1 cellular context compared by ENCODE assay signal in genomic region chr14:99245541-99246511, GRCh38.
TF ChIP-seq lines count a peak whose summit lies in the region.

No MANE protein-coding gene starts in this region.

TF ChIP-seq in SK-N-SH, 30 proteins besides CTCF, POLR2A, EP300 and RAD21 (continued from another document):
- TF ChIP-seq, protein P1, sequence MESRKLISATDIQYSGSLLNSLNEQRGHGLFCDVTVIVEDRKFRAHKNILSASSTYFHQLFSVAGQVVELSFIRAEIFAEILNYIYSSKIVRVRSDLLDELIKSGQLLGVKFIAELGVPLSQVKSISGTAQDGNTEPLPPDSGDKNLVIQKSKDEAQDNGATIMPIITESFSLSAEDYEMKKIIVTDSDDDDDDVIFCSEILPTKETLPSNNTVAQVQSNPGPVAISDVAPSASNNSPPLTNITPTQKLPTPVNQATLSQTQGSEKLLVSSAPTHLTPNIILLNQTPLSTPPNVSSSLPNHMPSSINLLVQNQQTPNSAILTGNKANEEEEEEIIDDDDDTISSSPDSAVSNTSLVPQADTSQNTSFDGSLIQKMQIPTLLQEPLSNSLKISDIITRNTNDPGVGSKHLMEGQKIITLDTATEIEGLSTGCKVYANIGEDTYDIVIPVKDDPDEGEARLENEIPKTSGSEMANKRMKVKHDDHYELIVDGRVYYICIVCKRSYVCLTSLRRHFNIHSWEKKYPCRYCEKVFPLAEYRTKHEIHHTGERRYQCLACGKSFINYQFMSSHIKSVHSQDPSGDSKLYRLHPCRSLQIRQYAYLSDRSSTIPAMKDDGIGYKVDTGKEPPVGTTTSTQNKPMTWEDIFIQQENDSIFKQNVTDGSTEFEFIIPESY (IDR thresholded peaks at IDR 0.05; ENCODE audit: borderline replicate concordance, low read depth): no peak
- no peak for TF ChIP-seq MAX (IDR thresholded peaks at IDR 0.05; ENCODE audit: low read depth)
- TF ChIP-seq FOXJ3 (CRISPR knock-in tag; IDR thresholded peaks at IDR 0.05): no peak
- TF ChIP-seq SMC3 (IDR thresholded peaks at IDR 0.05; ENCODE audit: low read depth, low read length): no peak
- TF ChIP-seq MXI1 (IDR thresholded peaks at IDR 0.05; ENCODE audit: low read depth, low read length): no peak
- TF ChIP-seq POLR2AphosphoS5 (IDR thresholded peaks at IDR 0.05; ENCODE audit: low read depth, low read length): no peak
- TF ChIP-seq GABPA (IDR thresholded peaks at IDR 0.05; ENCODE audit: low read depth): no peak
- TF ChIP-seq USF1 (IDR thresholded peaks at IDR 0.05; ENCODE audit: borderline replicate concordance, low read depth): no peak
- no peak for TF ChIP-seq CHD2 (IDR thresholded peaks at IDR 0.05; ENCODE audit: low read length, partially characterized antibody)
- TF ChIP-seq EZH2phosphoT487 (IDR thresholded peaks at IDR 0.05; ENCODE audit: borderline replicate concordance, low read depth): no peak
- no peak for TF ChIP-seq REST (IDR thresholded peaks at IDR 0.05; ENCODE audit: low read depth, low read length)
